20 cellular contexts compared by ENCODE assay signal in the genomic region with DNA sequence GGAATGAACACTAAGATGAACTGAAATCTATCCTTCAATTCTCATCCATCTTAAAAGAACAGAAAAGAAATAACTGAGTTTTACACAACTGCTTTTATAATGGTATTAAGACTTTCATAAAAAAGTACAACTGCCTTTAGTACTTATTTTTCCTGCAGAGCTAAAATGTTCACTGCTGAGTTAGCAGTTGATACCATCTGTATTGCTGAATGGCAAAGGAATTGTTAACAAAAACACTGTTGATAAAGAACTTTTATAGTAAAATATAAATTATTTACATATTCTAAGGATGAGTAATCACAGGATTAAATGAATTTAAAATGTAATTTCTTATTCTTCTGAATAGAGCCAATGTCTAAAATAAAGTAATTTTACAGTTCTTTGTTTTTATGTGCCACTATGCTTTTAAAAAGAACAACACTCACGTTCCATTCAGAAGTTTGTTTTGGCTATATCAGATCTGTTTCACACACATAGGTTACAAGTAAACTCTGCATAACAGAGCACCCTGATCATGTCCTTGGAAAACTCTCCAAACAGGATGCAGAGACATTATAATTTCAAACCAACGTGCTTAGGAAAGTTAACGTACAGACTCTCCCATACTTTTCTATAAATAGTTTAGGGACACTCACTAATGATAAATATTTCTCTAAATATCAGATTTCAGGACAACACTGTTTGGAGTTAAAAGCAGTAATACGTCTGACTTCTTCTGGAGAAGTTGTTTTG.
"Had no signal": no experiment of that assay in that cellular context is flagged by ENCODE, and none has a peak within 500 bp of the region (broad histone marks: within the 10 kb centered on the region; RNA-seq: fewer than 3 reads in every experiment).

No MANE protein-coding gene starts in this region.

- H3K4me1 Mint-ChIP-seq: activated CD4-positive, alpha-beta T cell treated with anti-CD3 and anti-CD28 coated beads for 36 hours; activated naive CD8-positive, alpha-beta T cell treated with anti-CD3 and anti-CD28 coated beads, Interleukin-2, amount 10 ng/mL, durations not matched to agents 7 days and 5 days; nephron; T-cell had no signal

- H3K27ac ChIP-seq: ascending aorta, epithelial cell of prostate, prostate gland, right lobe of liver, transverse colon, VCaP had no signal

- H3K4me1 ChIP-seq: ascending aorta, prostate gland, right lobe of liver had no signal

- DNase-seq: activated CD4-positive, alpha-beta T cell treated with anti-CD3 and anti-CD28 coated beads for 36 hours; activated CD8-positive, alpha-beta memory T cell treated with anti-CD3 and anti-CD28 coated beads, Interleukin-2, amount 50 U/mL, for 4 hours; activated CD8-positive, alpha-beta T cell treated with anti-CD3 and anti-CD28 coated beads for 36 hours; activated naive CD8-positive, alpha-beta T cell treated with anti-CD3 and anti-CD28 coated beads, Interleukin-2, amount 10 ng/mL, durations not matched to agents 7 days and 5 days; activated T-cell treated with anti-CD3 and anti-CD28 coated beads, Interleukin-2, amount 50 U/mL, for 72 hours; effector CD4-positive, alpha-beta T cell; glutamatergic neuron; left colon; occipital lobe; right lobe of liver; stimulated activated CD4-positive, alpha-beta T cell treated with anti-CD3 and anti-CD28 coated beads, Interleukin-2, amount 100 ng/mL, for 24 hours; stimulated activated naive B cell treated with anti-CD40 and anti-IgM and Interleukin-4, amounts not matched to agents 10 μg/mL and 1 μg/mL and 100 μg/mL, for 72 hours; T-cell; transverse colon had no signal

- H3K9me3 ChIP-seq: ascending aorta, prostate gland, right lobe of liver, transverse colon had no signal

- H3K27me3 Mint-ChIP-seq: activated CD4-positive, alpha-beta T cell treated with anti-CD3 and anti-CD28 coated beads for 36 hours; activated CD8-positive, alpha-beta T cell treated with anti-CD3 and anti-CD28 coated beads for 36 hours; activated naive CD8-positive, alpha-beta T cell treated with anti-CD3 and anti-CD28 coated beads, Interleukin-2, amount 10 ng/mL, durations not matched to agents 7 days and 5 days; memory B cell; stimulated activated naive B cell treated with anti-CD40 and anti-IgM and Interleukin-4, amounts not matched to agents 10 μg/mL and 1 μg/mL and 100 μg/mL, for 72 hours; T-cell had no signal

- H3K27me3 ChIP-seq: ascending aorta, right lobe of liver, transverse colon had no signal

- H3K36me3 ChIP-seq: ascending aorta, prostate gland had no signal

- H3K27ac Mint-ChIP-seq: activated CD4-positive, alpha-beta T cell treated with anti-CD3 and anti-CD28 coated beads for 36 hours; activated CD8-positive, alpha-beta T cell treated with anti-CD3 and anti-CD28 coated beads for 36 hours; activated naive CD8-positive, alpha-beta T cell treated with anti-CD3 and anti-CD28 coated beads, Interleukin-2, amount 10 ng/mL, durations not matched to agents 7 days and 5 days; activated T-cell treated with anti-CD3 and anti-CD28 coated beads, Interleukin-2, amount 50 U/mL, for 72 hours; memory B cell; nephron; stimulated activated naive B cell treated with anti-CD40 and anti-IgM and Interleukin-4, amounts not matched to agents 10 μg/mL and 1 μg/mL and 100 μg/mL, for 72 hours; T-cell had no signal

- H3K4me3 ChIP-seq: ascending aorta, prostate gland, right lobe of liver, transverse colon had no signal

- H3K4me3 Mint-ChIP-seq: activated CD4-positive, alpha-beta T cell treated with anti-CD3 and anti-CD28 coated beads for 36 hours; activated CD8-positive, alpha-beta T cell treated with anti-CD3 and anti-CD28 coated beads for 36 hours; activated naive CD8-positive, alpha-beta T cell treated with anti-CD3 and anti-CD28 coated beads, Interleukin-2, amount 10 ng/mL, durations not matched to agents 7 days and 5 days; activated T-cell treated with anti-CD3 and anti-CD28 coated beads, Interleukin-2, amount 50 U/mL, for 72 hours; memory B cell; nephron; stimulated activated naive B cell treated with anti-CD40 and anti-IgM and Interleukin-4, amounts not matched to agents 10 μg/mL and 1 μg/mL and 100 μg/mL, for 72 hours; T-cell had no signal

- H3K9me3 Mint-ChIP-seq: activated CD8-positive, alpha-beta T cell treated with anti-CD3 and anti-CD28 coated beads for 36 hours; activated naive CD8-positive, alpha-beta T cell treated with anti-CD3 and anti-CD28 coated beads, Interleukin-2, amount 10 ng/mL, durations not matched to agents 7 days and 5 days; activated T-cell treated with anti-CD3 and anti-CD28 coated beads, Interleukin-2, amount 50 U/mL, for 72 hours; nephron had no signal

- ATAC-seq: activated CD4-positive, alpha-beta T cell treated with anti-CD3 and anti-CD28 coated beads for 36 hours; activated CD8-positive, alpha-beta T cell treated with anti-CD3 and anti-CD28 coated beads for 36 hours; activated T-cell treated with anti-CD3 and anti-CD28 coated beads, Interleukin-2, amount 50 U/mL, for 72 hours; left colon; right lobe of liver; stimulated activated naive B cell treated with anti-CD40 and anti-IgM and Interleukin-4, amounts not matched to agents 10 μg/mL and 1 μg/mL and 100 μg/mL, for 72 hours; T-cell had no signal
